ENCODE assay signal across 1 cellular context in the genomic region with DNA sequence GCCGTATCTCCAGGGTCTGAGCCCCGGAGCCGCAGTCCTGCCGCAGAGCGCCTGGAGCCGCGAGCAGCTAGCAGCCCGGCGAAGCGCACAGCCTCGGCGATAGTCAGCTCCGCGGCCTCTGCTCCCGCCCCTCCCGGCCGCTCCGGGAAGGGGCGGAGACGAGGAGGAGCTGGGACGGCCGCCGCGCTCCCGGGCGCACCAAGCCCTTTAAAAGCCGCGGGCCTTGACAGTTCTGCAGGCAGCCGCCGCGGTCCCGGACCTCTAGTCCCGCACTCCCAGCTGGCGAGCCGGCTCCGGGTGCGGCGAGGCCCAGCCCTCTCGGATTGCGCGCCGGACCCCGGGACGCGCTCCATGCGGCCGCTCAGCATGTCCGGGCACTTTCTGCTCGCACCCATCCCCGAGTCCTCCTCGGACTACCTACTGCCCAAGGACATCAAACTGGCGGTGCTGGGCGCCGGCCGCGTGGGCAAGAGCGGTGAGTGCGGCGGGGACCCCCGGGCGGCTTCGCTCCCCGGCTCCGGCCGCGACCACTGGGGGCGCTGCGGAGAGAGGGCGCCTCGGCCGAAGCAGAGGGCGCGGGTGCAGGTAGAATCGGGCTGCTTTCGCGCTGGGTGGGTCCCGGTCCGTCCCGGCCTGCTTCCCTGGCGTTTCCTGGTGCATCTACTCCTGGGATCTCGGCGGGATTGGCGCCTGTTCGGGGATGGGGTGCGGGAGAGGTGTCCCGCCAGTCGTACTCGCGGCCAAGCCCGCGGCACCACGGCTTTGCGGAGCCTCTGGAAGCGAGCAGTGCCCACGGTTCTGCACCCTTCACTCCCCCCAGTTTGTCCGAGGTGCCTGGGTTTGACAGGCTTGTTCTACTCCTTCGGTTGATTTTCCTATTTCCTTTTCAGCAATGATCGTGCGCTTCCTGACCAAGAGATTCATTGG.
A peak's percentile ranks its signal among the peaks of the same experiment; 100 is the strongest.
TF ChIP-seq lines count a peak whose summit lies in the region.

A gene with protein sequence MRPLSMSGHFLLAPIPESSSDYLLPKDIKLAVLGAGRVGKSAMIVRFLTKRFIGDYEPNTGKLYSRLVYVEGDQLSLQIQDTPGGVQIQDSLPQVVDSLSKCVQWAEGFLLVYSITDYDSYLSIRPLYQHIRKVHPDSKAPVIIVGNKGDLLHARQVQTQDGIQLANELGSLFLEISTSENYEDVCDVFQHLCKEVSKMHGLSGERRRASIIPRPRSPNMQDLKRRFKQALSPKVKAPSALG (plus strand): TSS at position 237 of the 927 bp plus-strand sequence. CDS start 115 bp downstream, at position 352.

TF ChIP-seq in H1, 55 proteins besides CTCF, POLR2A, EP300 and RAD21 (continues in another document):
- TF ChIP-seq SAP30 (IDR thresholded peaks at IDR 0.05; ENCODE audit: insufficient read depth, insufficient replicate concordance, low read length) (no peak), POLR2AphosphoS5 (IDR thresholded peaks at IDR 0.05; ENCODE audit: low read depth, low read length) (no peak; the same call in 1 of the 2 replicates), EGR1 (IDR thresholded peaks at IDR 0.05; ENCODE audit: borderline replicate concordance, low read depth, low read length) (no peak), SUZ12 (IDR thresholded peaks at IDR 0.05; ENCODE audit: low read length) (peak; percentile 51; the same call in 1 of the 2 replicates), RBBP5 (IDR thresholded peaks at IDR 0.05; ENCODE audit: borderline replicate concordance, low read depth, low read length) (peak; percentile 78; the same call in 1 of the 2 replicates), RXRA (IDR thresholded peaks at IDR 0.05; ENCODE audit: insufficient read depth, low read depth, low read length) (no peak), CEBPB (IDR thresholded peaks at IDR 0.05; ENCODE audit: low read depth, low read length) (no peak), KDM1A (IDR thresholded peaks at IDR 0.05; ENCODE audit: borderline replicate concordance, low read length) (no peak), BRCA1 (IDR thresholded peaks at IDR 0.05; ENCODE audit: low read depth, low read length) (no peak), JUND (IDR thresholded peaks at IDR 0.05; ENCODE audit: low read length) (no peak), ZNF274 (IDR thresholded peaks at IDR 0.05; ENCODE audit: borderline replicate concordance, extremely low read depth, low read length) (no peak), SP4 (IDR thresholded peaks at IDR 0.05; ENCODE audit: low read length) (no peak), TCF12 (IDR thresholded peaks at IDR 0.05; ENCODE audit: low read depth, low read length) (no peak), FOSL1 (IDR thresholded peaks at IDR 0.05; ENCODE audit: insufficient read depth, low read depth, low read length) (no peak), EZH2 (IDR thresholded peaks at IDR 0.05; ENCODE audit: low read depth, low read length, severe bottlenecking) (no peak), CTBP2 (IDR thresholded peaks at IDR 0.05; ENCODE audit: borderline replicate concordance, insufficient read depth, insufficient read length, low read length) (no peak), NRF1 (IDR thresholded peaks at IDR 0.05; ENCODE audit: low read depth, low read length) (no peak), SIRT6 (IDR thresholded peaks at IDR 0.05; ENCODE audit: low read length) (no peak), SP2 (IDR thresholded peaks at IDR 0.05; ENCODE audit: low read length) (no peak), HDAC6 (IDR thresholded peaks at IDR 0.05; ENCODE audit: low read depth, low read length) (no peak), CHD2 (IDR thresholded peaks at IDR 0.05; ENCODE audit: low read length) (no peak), MAFK (IDR thresholded peaks at IDR 0.05; ENCODE audit: low read depth, low read length) (no peak), SIX5 (IDR thresholded peaks at IDR 0.05; ENCODE audit: low read depth, low read length) (no peak), RFX5 (IDR thresholded peaks at IDR 0.05; ENCODE audit: borderline replicate concordance, low read depth, low read length) (no peak), SIN3A (conservative IDR thresholded peaks at IDR 0.05 in 1 of 2, IDR thresholded peaks at IDR 0.05 in 1 of 2; ENCODE audit: low read depth in 1 of 2, low read length in 2 of 2) (peak; percentile 22 to 85; a peak in 2 of 4 replicates), NANOG (IDR thresholded peaks at IDR 0.05; ENCODE audit: insufficient read depth, low read depth, low read length, poor library complexity, severe bottlenecking) (no peak), TAF1 (IDR thresholded peaks at IDR 0.05; ENCODE audit: low read depth, low read length) (peak; percentile 72), CHD1 (IDR thresholded peaks at IDR 0.05; ENCODE audit: low read depth, low read length) (no peak), KDM4A (IDR thresholded peaks at IDR 0.05; ENCODE audit: low read depth, low read length, severe bottlenecking) (peak; percentile 90), SRF (IDR thresholded peaks at IDR 0.05; ENCODE audit: low read depth, low read length) (no peak), CBX5 (IDR thresholded peaks at IDR 0.05; ENCODE audit: low read depth, low read length) (no peak), RNF2 (IDR thresholded peaks at IDR 0.05; ENCODE audit: borderline replicate concordance, low read depth, low read length, missing control alignments, poor library complexity, severe bottlenecking) (peak; percentile 30), TBP (IDR thresholded peaks at IDR 0.05; ENCODE audit: low read depth, low read length) (peak; percentile 78), CBX8 (IDR thresholded peaks at IDR 0.05; ENCODE audit: borderline replicate concordance, low read depth, low read length) (no peak), PHF8 (conservative IDR thresholded peaks at IDR 0.05; ENCODE audit: low read depth, low read length) (peak; percentile 85), CREB1 (IDR thresholded peaks at IDR 0.05) (0 out of 2 replicates have a peak, but pooled peaks have one; percentile 17), TEAD4 (IDR thresholded peaks at IDR 0.05; ENCODE audit: low read depth, low read length) (peak; percentile 3; the same call in 1 of the 2 replicates), POU5F1 (IDR thresholded peaks at IDR 0.05; ENCODE audit: low read depth, low read length) (no peak), ASH2L (IDR thresholded peaks at IDR 0.05; ENCODE audit: low read length) (peak; percentile 93), GABPA (IDR thresholded peaks at IDR 0.05; ENCODE audit: borderline replicate concordance, insufficient read depth, low read length) (peak; percentile 39; the same call in 1 of the 2 replicates), TAF7 (optimal IDR thresholded peaks at IDR 0.05; ENCODE audit: borderline replicate concordance, low read depth, low read length) (peak; percentile 50), BACH1 (IDR thresholded peaks at IDR 0.05; ENCODE audit: low read length) (no peak), JUN (IDR thresholded peaks at IDR 0.05; ENCODE audit: low read depth, low read length) (no peak), KDM5A (IDR thresholded peaks at IDR 0.05; ENCODE audit: low read length) (no peak), HDAC2 (IDR thresholded peaks at IDR 0.05; ENCODE audit: borderline replicate concordance in 1 of 2, low read depth in 2 of 2, low read length in 2 of 2) (peak in 1 of 2 experiments; percentile 85; a peak in 2 of 4 replicates)
- TF ChIP-seq, protein P1, sequence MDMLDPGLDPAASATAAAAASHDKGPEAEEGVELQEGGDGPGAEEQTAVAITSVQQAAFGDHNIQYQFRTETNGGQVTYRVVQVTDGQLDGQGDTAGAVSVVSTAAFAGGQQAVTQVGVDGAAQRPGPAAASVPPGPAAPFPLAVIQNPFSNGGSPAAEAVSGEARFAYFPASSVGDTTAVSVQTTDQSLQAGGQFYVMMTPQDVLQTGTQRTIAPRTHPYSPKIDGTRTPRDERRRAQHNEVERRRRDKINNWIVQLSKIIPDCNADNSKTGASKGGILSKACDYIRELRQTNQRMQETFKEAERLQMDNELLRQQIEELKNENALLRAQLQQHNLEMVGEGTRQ (IDR thresholded peaks at IDR 0.05; ENCODE audit: low read length): no peak
- TF ChIP-seq, protein P2, sequence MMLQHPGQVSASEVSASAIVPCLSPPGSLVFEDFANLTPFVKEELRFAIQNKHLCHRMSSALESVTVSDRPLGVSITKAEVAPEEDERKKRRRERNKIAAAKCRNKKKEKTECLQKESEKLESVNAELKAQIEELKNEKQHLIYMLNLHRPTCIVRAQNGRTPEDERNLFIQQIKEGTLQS (IDR thresholded peaks at IDR 0.05; ENCODE audit: insufficient read depth, low read depth, low read length): no peak
- TF ChIP-seq, protein P3, sequence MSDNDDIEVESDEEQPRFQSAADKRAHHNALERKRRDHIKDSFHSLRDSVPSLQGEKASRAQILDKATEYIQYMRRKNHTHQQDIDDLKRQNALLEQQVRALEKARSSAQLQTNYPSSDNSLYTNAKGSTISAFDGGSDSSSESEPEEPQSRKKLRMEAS (IDR thresholded peaks at IDR 0.05): peak; percentile 66; the same call in 1 of the 2 replicates
- TF ChIP-seq, protein P4, sequence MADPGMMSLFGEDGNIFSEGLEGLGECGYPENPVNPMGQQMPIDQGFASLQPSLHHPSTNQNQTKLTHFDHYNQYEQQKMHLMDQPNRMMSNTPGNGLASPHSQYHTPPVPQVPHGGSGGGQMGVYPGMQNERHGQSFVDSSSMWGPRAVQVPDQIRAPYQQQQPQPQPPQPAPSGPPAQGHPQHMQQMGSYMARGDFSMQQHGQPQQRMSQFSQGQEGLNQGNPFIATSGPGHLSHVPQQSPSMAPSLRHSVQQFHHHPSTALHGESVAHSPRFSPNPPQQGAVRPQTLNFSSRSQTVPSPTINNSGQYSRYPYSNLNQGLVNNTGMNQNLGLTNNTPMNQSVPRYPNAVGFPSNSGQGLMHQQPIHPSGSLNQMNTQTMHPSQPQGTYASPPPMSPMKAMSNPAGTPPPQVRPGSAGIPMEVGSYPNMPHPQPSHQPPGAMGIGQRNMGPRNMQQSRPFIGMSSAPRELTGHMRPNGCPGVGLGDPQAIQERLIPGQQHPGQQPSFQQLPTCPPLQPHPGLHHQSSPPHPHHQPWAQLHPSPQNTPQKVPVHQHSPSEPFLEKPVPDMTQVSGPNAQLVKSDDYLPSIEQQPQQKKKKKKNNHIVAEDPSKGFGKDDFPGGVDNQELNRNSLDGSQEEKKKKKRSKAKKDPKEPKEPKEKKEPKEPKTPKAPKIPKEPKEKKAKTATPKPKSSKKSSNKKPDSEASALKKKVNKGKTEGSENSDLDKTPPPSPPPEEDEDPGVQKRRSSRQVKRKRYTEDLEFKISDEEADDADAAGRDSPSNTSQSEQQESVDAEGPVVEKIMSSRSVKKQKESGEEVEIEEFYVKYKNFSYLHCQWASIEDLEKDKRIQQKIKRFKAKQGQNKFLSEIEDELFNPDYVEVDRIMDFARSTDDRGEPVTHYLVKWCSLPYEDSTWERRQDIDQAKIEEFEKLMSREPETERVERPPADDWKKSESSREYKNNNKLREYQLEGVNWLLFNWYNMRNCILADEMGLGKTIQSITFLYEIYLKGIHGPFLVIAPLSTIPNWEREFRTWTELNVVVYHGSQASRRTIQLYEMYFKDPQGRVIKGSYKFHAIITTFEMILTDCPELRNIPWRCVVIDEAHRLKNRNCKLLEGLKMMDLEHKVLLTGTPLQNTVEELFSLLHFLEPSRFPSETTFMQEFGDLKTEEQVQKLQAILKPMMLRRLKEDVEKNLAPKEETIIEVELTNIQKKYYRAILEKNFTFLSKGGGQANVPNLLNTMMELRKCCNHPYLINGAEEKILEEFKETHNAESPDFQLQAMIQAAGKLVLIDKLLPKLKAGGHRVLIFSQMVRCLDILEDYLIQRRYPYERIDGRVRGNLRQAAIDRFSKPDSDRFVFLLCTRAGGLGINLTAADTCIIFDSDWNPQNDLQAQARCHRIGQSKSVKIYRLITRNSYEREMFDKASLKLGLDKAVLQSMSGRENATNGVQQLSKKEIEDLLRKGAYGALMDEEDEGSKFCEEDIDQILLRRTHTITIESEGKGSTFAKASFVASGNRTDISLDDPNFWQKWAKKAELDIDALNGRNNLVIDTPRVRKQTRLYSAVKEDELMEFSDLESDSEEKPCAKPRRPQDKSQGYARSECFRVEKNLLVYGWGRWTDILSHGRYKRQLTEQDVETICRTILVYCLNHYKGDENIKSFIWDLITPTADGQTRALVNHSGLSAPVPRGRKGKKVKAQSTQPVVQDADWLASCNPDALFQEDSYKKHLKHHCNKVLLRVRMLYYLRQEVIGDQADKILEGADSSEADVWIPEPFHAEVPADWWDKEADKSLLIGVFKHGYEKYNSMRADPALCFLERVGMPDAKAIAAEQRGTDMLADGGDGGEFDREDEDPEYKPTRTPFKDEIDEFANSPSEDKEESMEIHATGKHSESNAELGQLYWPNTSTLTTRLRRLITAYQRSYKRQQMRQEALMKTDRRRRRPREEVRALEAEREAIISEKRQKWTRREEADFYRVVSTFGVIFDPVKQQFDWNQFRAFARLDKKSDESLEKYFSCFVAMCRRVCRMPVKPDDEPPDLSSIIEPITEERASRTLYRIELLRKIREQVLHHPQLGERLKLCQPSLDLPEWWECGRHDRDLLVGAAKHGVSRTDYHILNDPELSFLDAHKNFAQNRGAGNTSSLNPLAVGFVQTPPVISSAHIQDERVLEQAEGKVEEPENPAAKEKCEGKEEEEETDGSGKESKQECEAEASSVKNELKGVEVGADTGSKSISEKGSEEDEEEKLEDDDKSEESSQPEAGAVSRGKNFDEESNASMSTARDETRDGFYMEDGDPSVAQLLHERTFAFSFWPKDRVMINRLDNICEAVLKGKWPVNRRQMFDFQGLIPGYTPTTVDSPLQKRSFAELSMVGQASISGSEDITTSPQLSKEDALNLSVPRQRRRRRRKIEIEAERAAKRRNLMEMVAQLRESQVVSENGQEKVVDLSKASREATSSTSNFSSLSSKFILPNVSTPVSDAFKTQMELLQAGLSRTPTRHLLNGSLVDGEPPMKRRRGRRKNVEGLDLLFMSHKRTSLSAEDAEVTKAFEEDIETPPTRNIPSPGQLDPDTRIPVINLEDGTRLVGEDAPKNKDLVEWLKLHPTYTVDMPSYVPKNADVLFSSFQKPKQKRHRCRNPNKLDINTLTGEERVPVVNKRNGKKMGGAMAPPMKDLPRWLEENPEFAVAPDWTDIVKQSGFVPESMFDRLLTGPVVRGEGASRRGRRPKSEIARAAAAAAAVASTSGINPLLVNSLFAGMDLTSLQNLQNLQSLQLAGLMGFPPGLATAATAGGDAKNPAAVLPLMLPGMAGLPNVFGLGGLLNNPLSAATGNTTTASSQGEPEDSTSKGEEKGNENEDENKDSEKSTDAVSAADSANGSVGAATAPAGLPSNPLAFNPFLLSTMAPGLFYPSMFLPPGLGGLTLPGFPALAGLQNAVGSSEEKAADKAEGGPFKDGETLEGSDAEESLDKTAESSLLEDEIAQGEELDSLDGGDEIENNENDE (IDR thresholded peaks at IDR 0.05; ENCODE audit: insufficient replicate concordance, low read length): no peak
- TF ChIP-seq, protein P5, sequence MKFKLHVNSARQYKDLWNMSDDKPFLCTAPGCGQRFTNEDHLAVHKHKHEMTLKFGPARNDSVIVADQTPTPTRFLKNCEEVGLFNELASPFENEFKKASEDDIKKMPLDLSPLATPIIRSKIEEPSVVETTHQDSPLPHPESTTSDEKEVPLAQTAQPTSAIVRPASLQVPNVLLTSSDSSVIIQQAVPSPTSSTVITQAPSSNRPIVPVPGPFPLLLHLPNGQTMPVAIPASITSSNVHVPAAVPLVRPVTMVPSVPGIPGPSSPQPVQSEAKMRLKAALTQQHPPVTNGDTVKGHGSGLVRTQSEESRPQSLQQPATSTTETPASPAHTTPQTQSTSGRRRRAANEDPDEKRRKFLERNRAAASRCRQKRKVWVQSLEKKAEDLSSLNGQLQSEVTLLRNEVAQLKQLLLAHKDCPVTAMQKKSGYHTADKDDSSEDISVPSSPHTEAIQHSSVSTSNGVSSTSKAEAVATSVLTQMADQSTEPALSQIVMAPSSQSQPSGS (IDR thresholded peaks at IDR 0.05; ENCODE audit: low read length): no peak
- TF ChIP-seq, protein P6, sequence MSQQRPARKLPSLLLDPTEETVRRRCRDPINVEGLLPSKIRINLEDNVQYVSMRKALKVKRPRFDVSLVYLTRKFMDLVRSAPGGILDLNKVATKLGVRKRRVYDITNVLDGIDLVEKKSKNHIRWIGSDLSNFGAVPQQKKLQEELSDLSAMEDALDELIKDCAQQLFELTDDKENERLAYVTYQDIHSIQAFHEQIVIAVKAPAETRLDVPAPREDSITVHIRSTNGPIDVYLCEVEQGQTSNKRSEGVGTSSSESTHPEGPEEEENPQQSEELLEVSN (IDR thresholded peaks at IDR 0.05): peak; percentile 66
